ENCODE assay signal across 1 cellular context in genomic region chr4:112801341-112801740, GRCh38.
TF ChIP-seq lines count a peak whose summit lies in the region.

No MANE protein-coding gene starts in this region.

TF ChIP-seq in WTC11, 78 proteins besides CTCF, POLR2A, EP300 and RAD21 (continued from another document):
- TF ChIP-seq ARID4B (CRISPR knock-in tag; IDR thresholded peaks at IDR 0.05; ENCODE audit: borderline replicate concordance) = no peak
- TF ChIP-seq, protein P1, sequence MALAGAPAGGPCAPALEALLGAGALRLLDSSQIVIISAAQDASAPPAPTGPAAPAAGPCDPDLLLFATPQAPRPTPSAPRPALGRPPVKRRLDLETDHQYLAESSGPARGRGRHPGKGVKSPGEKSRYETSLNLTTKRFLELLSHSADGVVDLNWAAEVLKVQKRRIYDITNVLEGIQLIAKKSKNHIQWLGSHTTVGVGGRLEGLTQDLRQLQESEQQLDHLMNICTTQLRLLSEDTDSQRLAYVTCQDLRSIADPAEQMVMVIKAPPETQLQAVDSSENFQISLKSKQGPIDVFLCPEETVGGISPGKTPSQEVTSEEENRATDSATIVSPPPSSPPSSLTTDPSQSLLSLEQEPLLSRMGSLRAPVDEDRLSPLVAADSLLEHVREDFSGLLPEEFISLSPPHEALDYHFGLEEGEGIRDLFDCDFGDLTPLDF (CRISPR knock-in tag; IDR thresholded peaks at IDR 0.05) = no peak
- TF ChIP-seq ZNF317 (CRISPR knock-in tag; IDR thresholded peaks at IDR 0.05; ENCODE audit: borderline replicate concordance, low read depth) = no peak
- TF ChIP-seq ESRRA (CRISPR knock-in tag; IDR thresholded peaks at IDR 0.05; ENCODE audit: borderline replicate concordance) = no peak
- TF ChIP-seq ZNF416 (CRISPR knock-in tag; IDR thresholded peaks at IDR 0.05) = no peak
- no peak for TF ChIP-seq SMAD3 (CRISPR knock-in tag; IDR thresholded peaks at IDR 0.05; ENCODE audit: borderline replicate concordance)
- TF ChIP-seq, protein P2, sequence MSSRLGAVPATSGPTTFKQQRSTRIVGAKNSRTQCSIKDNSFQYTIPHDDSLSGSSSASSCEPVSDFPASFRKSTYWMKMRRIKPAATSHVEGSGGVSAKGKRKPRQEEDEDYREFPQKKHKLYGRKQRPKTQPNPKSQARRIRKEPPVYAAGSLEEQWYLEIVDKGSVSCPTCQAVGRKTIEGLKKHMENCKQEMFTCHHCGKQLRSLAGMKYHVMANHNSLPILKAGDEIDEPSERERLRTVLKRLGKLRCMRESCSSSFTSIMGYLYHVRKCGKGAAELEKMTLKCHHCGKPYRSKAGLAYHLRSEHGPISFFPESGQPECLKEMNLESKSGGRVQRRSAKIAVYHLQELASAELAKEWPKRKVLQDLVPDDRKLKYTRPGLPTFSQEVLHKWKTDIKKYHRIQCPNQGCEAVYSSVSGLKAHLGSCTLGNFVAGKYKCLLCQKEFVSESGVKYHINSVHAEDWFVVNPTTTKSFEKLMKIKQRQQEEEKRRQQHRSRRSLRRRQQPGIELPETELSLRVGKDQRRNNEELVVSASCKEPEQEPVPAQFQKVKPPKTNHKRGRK (CRISPR knock-in tag; IDR thresholded peaks at IDR 0.05; ENCODE audit: borderline replicate concordance) = no peak
- no peak for TF ChIP-seq ZNF425 (CRISPR knock-in tag; conservative IDR thresholded peaks at IDR 0.05)
- TF ChIP-seq USF1 (CRISPR knock-in tag; IDR thresholded peaks at IDR 0.05) = no peak
- no peak for TF ChIP-seq TEAD1 (CRISPR knock-in tag; IDR thresholded peaks at IDR 0.05)
- no peak for TF ChIP-seq JUN (CRISPR knock-in tag; IDR thresholded peaks at IDR 0.05)
